Comparison of ENCODE assay signal across 8 cellular contexts in the genomic region with DNA sequence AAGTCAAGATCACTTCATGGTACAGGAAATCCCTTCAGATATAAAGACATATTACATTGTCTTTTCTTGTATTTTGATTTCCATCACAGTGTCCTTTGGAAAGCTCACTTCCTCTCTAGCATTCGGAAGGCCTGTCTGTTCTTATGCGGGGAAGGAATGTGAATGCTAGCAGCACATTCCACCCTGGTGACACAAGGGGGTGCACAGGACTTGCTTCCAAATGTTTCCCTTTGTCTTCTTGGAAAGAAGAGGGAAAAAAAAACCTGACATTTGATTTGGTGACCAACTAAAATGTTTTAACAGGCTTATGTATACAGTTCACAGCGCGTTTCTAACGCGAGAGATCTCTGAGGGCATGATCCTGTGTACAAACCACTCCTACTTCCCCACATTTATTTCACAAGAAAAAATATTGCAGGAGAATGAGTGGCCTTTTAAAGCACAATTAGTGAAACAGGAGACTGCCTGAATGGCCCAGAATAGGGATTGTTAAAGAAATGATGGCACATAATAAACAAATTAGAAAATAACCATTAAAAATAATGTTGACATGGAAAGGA.
DNase-seq lines count a peak whose midpoint lies in the region; ATAC-seq and TF ChIP-seq lines count a peak whose summit lies in the region.

No MANE protein-coding gene starts in this region.

- TF ChIP-seq POLR2A in right lobe of liver (IDR thresholded peaks at IDR 0.05): no peak
- TF ChIP-seq POLR2A in lower leg skin (IDR thresholded peaks at IDR 0.05): no peak

- no peaks in the 10 kb centered on the region for H3K36me3 ChIP-seq in right lobe of liver

- intact Hi-C loops in dorsolateral prefrontal cortex (cut with DNase I) (loop anchor here (2.0 to 10.0 kb wide), 5 partner anchors 50 to 1880 kb away; partner anchors contain the start of genes DNAJC19 (in 1 of the 2) and FXR1 (in 1 of the 2)), right lobe of liver (cut with DNase I) (no loop called here), lower leg skin (cut with DNase I; ENCODE audit: low total_unique reads) (no loop called here)

- no peaks in the 10 kb centered on the region for H3K27me3 ChIP-seq in dorsolateral prefrontal cortex
- no peaks in the 10 kb centered on the region for H3K27me3 ChIP-seq in right lobe of liver

- H3K4me1 ChIP-seq in right lobe of liver: no peaks in the 10 kb centered on the region

- peak overlapping the region in 3 of 59 donors; percentile 13 to 26 (median 18) for H3K27ac ChIP-seq in dorsolateral prefrontal cortex
- H3K27ac ChIP-seq in right lobe of liver: no peak overlapping the region

- ATAC-seq in right lobe of liver (peak; percentile 59 to 81 (median 78)), GM18520 (IDR thresholded peaks at IDR 0.05; ENCODE audit: unreplicated experiment) (no peak), GM21723 (IDR thresholded peaks at IDR 0.05; ENCODE audit: unreplicated experiment) (no peak), HG02981 (IDR thresholded peaks at IDR 0.05; ENCODE audit: unreplicated experiment) (no peak)

- TF ChIP-seq CTCF in dorsolateral prefrontal cortex (IDR thresholded peaks at IDR 0.05 in 54 of 56, conservative IDR thresholded peaks at IDR 0.05 in 2 of 56; ENCODE audit: low read depth in 1 of 56, partially characterized antibody in 56 of 56) (peak in 52 of 56 donors; percentile 2 to 72 (median 48)), right lobe of liver (IDR thresholded peaks at IDR 0.05) (peak in 3 of 4 donors; percentile 18 to 27 (median 26)), lower leg skin (IDR thresholded peaks at IDR 0.05) (no peak)

- peak overlapping the region in 18 of 59 donors; percentile 4 to 43 (median 12) for H3K4me3 ChIP-seq in dorsolateral prefrontal cortex
- no peak overlapping the region for H3K4me3 ChIP-seq in right lobe of liver
- H3K4me3 ChIP-seq in lower leg skin (ENCODE audit: low read depth, poor library complexity, severe bottlenecking): no peak overlapping the region

- no peaks in the 10 kb centered on the region for H3K9me3 ChIP-seq in right lobe of liver

- peak; percentile 79 for DNase-seq in Ammon's horn (ENCODE audit: low spot score)
- DNase-seq in NCI-H128 (lab: John Stamatoyannopoulos, UW; ENCODE audit: unreplicated experiment): peak; percentile 30
- peak in 1 of 10 donors; percentile 60 for DNase-seq in dorsolateral prefrontal cortex
- no peak for DNase-seq in right lobe of liver
- no peak for DNase-seq in lower leg skin (ENCODE audit: low spot score in 2 of 2)

- 33% methylated on average over 6 of the region's 6 CpGs for WGBS in right lobe of liver (ENCODE audit: insufficient coverage, low coverage, low lambda C conversion rate, missing lambda C conversion rate)
- WGBS in lower leg skin, 2 donors: 20 to 25% methylated on average over 6 of the region's 6 CpGs

Comparison
In these comparisons a context has a peak if more than half of its experiments do, and no peak if none do; other contexts are left out.
1. DNase-seq: peak in Ammon's horn (single experiment) and NCI-H128 (single experiment); none in right lobe of liver (0 of 3) and lower leg skin (0 of 2).
2. CTCF ChIP-seq: peak in dorsolateral prefrontal cortex (52 of 56) and right lobe of liver (3 of 4); none in lower leg skin (0 of 3).
3. ATAC-seq: peak in right lobe of liver (4 of 4); none in GM18520 (single experiment), GM21723 (single experiment) and HG02981 (single experiment).
4. intact Hi-C loops: an anchor here in dorsolateral prefrontal cortex (2.0 to 10.0 kb wide); none called in right lobe of liver and lower leg skin.